9 cellular contexts compared by ENCODE assay signal in the genomic region with DNA sequence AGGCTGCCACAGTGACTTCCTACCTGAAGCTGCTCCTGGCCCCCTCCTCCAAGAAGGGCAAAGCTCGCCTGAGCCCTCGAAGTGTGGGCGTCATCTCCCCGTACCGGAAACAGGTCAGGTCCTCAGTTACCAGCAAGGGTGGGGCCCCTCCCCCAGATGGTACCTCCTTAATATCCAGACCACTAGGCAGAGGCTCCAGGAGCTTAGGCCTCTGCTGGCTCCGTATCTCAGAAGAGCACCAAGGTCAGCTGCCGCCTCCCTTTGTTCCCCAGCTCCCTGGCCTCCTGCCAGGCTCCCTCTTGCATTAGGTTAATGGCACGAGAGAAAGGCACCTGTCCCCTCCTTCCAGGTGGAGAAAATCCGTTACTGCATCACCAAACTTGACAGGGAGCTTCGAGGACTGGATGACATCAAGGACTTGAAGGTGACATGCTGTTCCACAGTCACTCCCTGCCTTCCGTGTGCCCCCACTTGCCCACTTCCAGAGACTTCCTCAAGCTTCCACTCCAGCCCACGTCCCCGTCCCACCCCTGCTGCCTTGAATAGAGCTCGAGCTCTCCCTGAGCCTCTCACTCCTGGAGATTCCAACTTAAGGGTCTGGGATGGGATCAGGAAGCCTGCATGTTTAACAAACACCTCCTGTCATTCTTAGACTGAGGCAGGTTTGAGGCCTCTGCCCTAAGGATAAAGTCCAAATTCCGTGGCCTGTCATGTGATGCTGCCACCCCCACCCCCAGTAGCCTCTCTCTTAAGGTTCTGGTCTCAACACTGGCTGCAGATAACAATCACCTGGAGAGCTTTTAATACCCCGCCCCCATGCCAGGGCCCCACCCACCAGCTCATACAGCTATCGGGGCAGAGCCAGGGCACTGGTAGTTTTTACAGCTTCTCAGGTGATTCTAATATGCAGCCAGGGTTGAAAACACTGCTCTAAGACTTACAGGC. TPM values are rescaled to one million over a fixed set of nuclear protein-coding genes. Genes with fewer than 3 reads are reported as not detected.
DNase-seq lines count a peak whose midpoint lies in the region; ATAC-seq and TF ChIP-seq lines count a peak whose summit lies in the region.
"Had no signal": no experiment of that assay in that cellular context is flagged by ENCODE, and none has a peak within 500 bp of the region (broad histone marks: within the 10 kb centered on the region; RNA-seq: fewer than 3 reads in every experiment).

No MANE protein-coding gene starts in this region.

- peaks cover 1% of the 10 kb centered on the region for H3K27me3 Mint-ChIP-seq in HFFc6 (ENCODE audit: insufficient read depth)

- H3K36me3 ChIP-seq in psoas muscle (ENCODE audit: insufficient read depth in 1 of 2, low read depth in 1 of 2) = peaks cover 0 to 48% of the 10 kb centered on the region in 2 donors

- intact Hi-C loops in psoas muscle (cut with DNase I) = loop anchor here in 1 of 2 donors (2.0 kb wide), 1 partner anchor 24 kb away; a partner anchor contains a TSS

- no peak for ATAC-seq in psoas muscle
- no peak for ATAC-seq in HG02623 (IDR thresholded peaks at IDR 0.05; ENCODE audit: unreplicated experiment)
- ATAC-seq in GM19328 (IDR thresholded peaks at IDR 0.05; ENCODE audit: unreplicated experiment) = no peak

- TF ChIP-seq POLR2A in erythroblast (IDR thresholded peaks at IDR 0.05; ENCODE audit: low read length) = no peak

- WGBS in psoas muscle, 3 donors = 64 to 67% (median 65%) methylated on average over 17 of the region's 17 CpGs

- H3K27ac ChIP-seq in psoas muscle = peak overlapping the region; percentile 82

- H3K9me3 Mint-ChIP-seq in HFFc6 = no peaks in the 10 kb centered on the region

- H3K4me1 Mint-ChIP-seq in HFFc6 (ENCODE audit: low read depth) = peaks cover 53% of the 10 kb centered on the region

- no peaks in the 10 kb centered on the region for H3K27me3 ChIP-seq in psoas muscle (ENCODE audit: insufficient read depth in 3 of 3, low read length in 2 of 3)

- peak overlapping the region; percentile 61 for H3K27ac Mint-ChIP-seq in HFFc6

- peaks cover 35% of the 10 kb centered on the region for H3K36me3 Mint-ChIP-seq in HFFc6 (ENCODE audit: low read depth)

- H3K4me3 Mint-ChIP-seq in HFFc6 = no peak overlapping the region

- H3K4me3 ChIP-seq in psoas muscle = no peak overlapping the region

- TF ChIP-seq CTCF in HFFc6 (IDR thresholded peaks at IDR 0.05) (no peak), psoas muscle (IDR thresholded peaks at IDR 0.05) (no peak)

- H3K9me3 ChIP-seq in psoas muscle = no peaks in the 10 kb centered on the region

- DNase-seq in HFFc6 = no peak
- peak; percentile 19 for DNase-seq in NCI-H526 treated with DMSO at 0.1 percent for 48 hours (lab: John Stamatoyannopoulos, UW)
- peak; percentile 78 to 79 for DNase-seq in erythroblast (lab: John Stamatoyannopoulos, UW)
- DNase-seq in psoas muscle = no peak
- DNase-seq in EL = no peak
- no peak for DNase-seq in CD1c-positive myeloid dendritic cell (ENCODE audit: extremely low spot score)
- DNase-seq: cerebellar nuclear complex had no signal

- peaks cover 35% of the 10 kb centered on the region for H3K4me1 ChIP-seq in psoas muscle

RNA-seq across cellular contexts. Expression of a gene that starts 8.3 kb away (rescaled TPM):
- total RNA-seq in HFFc6 (2021; fragmentation: NEBNext Ultra II Directional; extraction: Animal tissue kit (Norgen Biotek cat#: 25700)) = 100 to 1,000 TPM; 579 to 610 (median 596) TPM
- total RNA-seq in psoas muscle = 10 to 100 TPM; 43.5 to 88.3 (median 75.5) TPM
- 10 to 100 TPM; 39.1 to 89.7 (median 76.9) TPM for polyA plus RNA-seq in psoas muscle

RNA-seq across cellular contexts. Expression of a gene that starts 16.5 kb away (rescaled TPM):
- total RNA-seq in HFFc6 (2021; fragmentation: NEBNext Ultra II Directional; extraction: Animal tissue kit (Norgen Biotek cat#: 25700)) = 1 to 10 TPM; 1.1 to 1.7 (median 1.4) TPM
- 1 to 10 TPM; 4.1 to 7.2 (median 6.1) TPM for total RNA-seq in psoas muscle
- polyA plus RNA-seq in psoas muscle = 1 to 10 TPM; 4.1 to 8.8 (median 6.0) TPM

RNA-seq across cellular contexts. Expression of a gene that starts 24.2 kb away (rescaled TPM):
- 10 to 100 TPM; 61.6 to 86.0 (median 83.5) TPM for total RNA-seq in HFFc6 (2021; fragmentation: NEBNext Ultra II Directional; extraction: Animal tissue kit (Norgen Biotek cat#: 25700))
- 10 to 100 TPM in 2 of 4 donors, 1 to 10 TPM in 2; 5.3 to 10.6 (median 8.3) TPM for total RNA-seq in psoas muscle
- polyA plus RNA-seq in psoas muscle = 1 to 10 TPM; 4.8 to 6.4 (median 6.4) TPM

Comparison
In these comparisons a context has a peak if more than half of its experiments do, and no peak if none do; other contexts are left out.
1. DNase-seq: peak in NCI-H526 treated with DMSO at 0.1 percent for 48 hours (single experiment) and erythroblast (2 of 2); none in HFFc6 (single experiment), psoas muscle (0 of 2), EL (single experiment) and CD1c-positive myeloid dendritic cell (single experiment).
2. RNA of a gene that starts 8.3 kb away (total RNA-seq): 579 to 610 TPM in HFFc6; 43.5 to 88.3 TPM in psoas muscle; every median in the first group is over 4 times any median in the second.
3. RNA of a gene that starts 24.2 kb away (total RNA-seq): 61.6 to 86.0 TPM in HFFc6; 5.3 to 10.6 TPM in psoas muscle; every median in the first group is over 4 times any median in the second.